ENCODE assay signal across 13 cellular contexts in genomic region chrX:24858004-24858746, GRCh38.
DNase-seq lines count a peak whose midpoint lies in the region; TF ChIP-seq lines count a peak whose summit lies in the region.
"Had no signal": no experiment of that assay in that cellular context is flagged by ENCODE, and none has a peak within 500 bp of the region (broad histone marks: within the 10 kb centered on the region; RNA-seq: fewer than 3 reads in every experiment).

No MANE protein-coding gene starts in this region.

- H3K27me3 ChIP-seq in dorsolateral prefrontal cortex, result peaks cover 0 to 44% (median 5%) of the 10 kb centered on the region in 45 donors
- H3K27me3 ChIP-seq: BE2C had no signal

- DNase-seq in EH (ENCODE audit: low read depth) (peak; percentile 24), HCEC 1CT (peak; percentile 25), cardiac fibroblast (ENCODE audit: low read depth in 2 of 2) (peak; percentile 36 to 69), iris pigment epithelial cell (ENCODE audit: low read depth) (peak; percentile 45), dorsolateral prefrontal cortex (no peak), SK-N-DZ (ENCODE audit: low spot score) (no peak)
- DNase-seq in stimulated activated CD4-positive, alpha-beta T cell treated with anti-CD3 and anti-CD28 coated beads, Interleukin-15, amount 100 ng/mL, for 24 hours, result no peak
- DNase-seq: ACHN; BE2C; CD4-positive, alpha-beta memory T cell; DMS79 treated with DMSO at 0.1 percent for 48 hours; NCI-H1092 had no signal

- TF ChIP-seq CTCF in cardiac fibroblast (IDR thresholded peaks at IDR 0.05; ENCODE audit: low read depth, low read length) (no peak), dorsolateral prefrontal cortex (IDR thresholded peaks at IDR 0.05 in 54 of 56, conservative IDR thresholded peaks at IDR 0.05 in 2 of 56; ENCODE audit: low read depth in 1 of 56, partially characterized antibody in 56 of 56) (no peak)

- intact Hi-C loops in dorsolateral prefrontal cortex (cut with DNase I), result no loop called here

- no peak overlapping the region for H3K4me3 ChIP-seq in cardiac fibroblast (replicated peaks in 1 of 2; ENCODE audit: low read depth in 2 of 2, low read length in 2 of 2)
- no peak overlapping the region for H3K4me3 ChIP-seq in dorsolateral prefrontal cortex
- H3K4me3 ChIP-seq: SK-N-MC had no signal

- H3K27ac ChIP-seq in dorsolateral prefrontal cortex, result no peak overlapping the region
- H3K27ac ChIP-seq: SK-N-MC had no signal

Comparison
In these comparisons a context has a peak if more than half of its experiments do, and no peak if none do; other contexts are left out.
1. DNase-seq: peak in EH (single experiment), HCEC 1CT (single experiment), cardiac fibroblast (2 of 2) and iris pigment epithelial cell (single experiment); none in dorsolateral prefrontal cortex (0 of 10), SK-N-DZ (single experiment) and stimulated activated CD4-positive, alpha-beta T cell treated with anti-CD3 and anti-CD28 coated beads, Interleukin-15, amount 100 ng/mL, for 24 hours (single experiment).